Comparison of ENCODE assay signal across 30 cellular contexts in the genomic region with DNA sequence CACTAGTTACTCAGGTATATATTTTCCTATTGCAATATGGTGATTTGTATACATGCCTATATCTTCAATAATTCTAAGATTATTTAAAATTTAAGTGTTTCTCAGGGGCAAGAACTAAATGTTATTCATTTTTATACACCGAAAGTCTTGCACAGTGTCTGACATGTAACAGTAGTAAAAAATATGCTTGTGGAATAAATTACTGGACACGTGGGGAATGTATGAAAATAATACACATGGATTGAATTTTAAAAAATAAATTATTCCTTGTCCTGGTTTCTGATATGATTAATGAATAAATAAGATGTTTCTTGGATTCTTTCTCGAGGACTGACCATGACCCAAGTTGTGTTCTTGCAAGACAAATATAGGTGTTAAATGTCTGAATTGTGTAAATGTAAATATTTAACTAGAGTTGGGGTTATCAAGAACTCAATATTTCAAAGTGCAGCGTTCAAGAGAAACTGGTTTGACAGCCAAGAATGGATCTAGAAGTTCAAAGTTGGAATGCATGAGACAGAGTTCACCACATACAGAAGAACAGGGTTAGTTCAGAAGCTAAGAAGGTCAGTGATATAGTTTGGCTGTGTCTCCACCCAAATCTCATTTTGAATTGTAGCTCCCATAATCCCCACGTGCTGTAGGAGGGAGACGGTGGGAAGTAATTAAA.
"Had no signal": no experiment of that assay in that cellular context is flagged by ENCODE, and none has a peak within 500 bp of the region (broad histone marks: within the 10 kb centered on the region; RNA-seq: fewer than 3 reads in every experiment).

No MANE protein-coding gene starts in this region.

- H3K4me3 ChIP-seq: esophagus muscularis mucosa, gastroesophageal sphincter had no signal

- H3K27ac ChIP-seq: esophagus muscularis mucosa, foreskin keratinocyte, gastroesophageal sphincter, WERI-Rb-1 had no signal

- H3K9me3 ChIP-seq: esophagus muscularis mucosa, gastroesophageal sphincter had no signal

- H3K4me1 ChIP-seq: gastroesophageal sphincter had no signal

- ATAC-seq: activated CD4-positive, CD25-positive, alpha-beta regulatory T cell treated with anti-CD3 and anti-CD28 coated beads, Interleukin-2, amount 50 U/mL, for 24 hours; activated CD8-positive, alpha-beta T cell treated with anti-CD3 and anti-CD28 coated beads for 36 hours; activated T-cell treated with anti-CD3 and anti-CD28 coated beads, Interleukin-2, amount 50 U/mL, for 4 hours; activated T-helper 17 cell treated with anti-CD3 and anti-CD28 coated beads, Interleukin-2, amount 50 U/mL, for 72 hours; effector memory CD8-positive, alpha-beta T cell; foreskin keratinocyte; gastroesophageal sphincter; T-helper 17 cell had no signal

- FAIRE-seq: astrocyte, colon had no signal

- DNase-seq: activated B cell treated with CpG ODN at 0.5 μM for 24 hours; activated CD4-positive, alpha-beta T cell treated with anti-CD3 and anti-CD28 coated beads for 48 hours; activated CD4-positive, alpha-beta T cell treated with anti-CD3 and anti-CD28 coated beads, Interleukin-2, amount 50 U/mL, for 1 hour; activated CD4-positive, alpha-beta T cell treated with anti-CD3 and anti-CD28 coated beads, Interleukin-2, amount 50 U/mL, for 48 hours; activated CD8-positive, alpha-beta memory T cell treated with anti-CD3 and anti-CD28 coated beads for 24 hours; activated CD8-positive, alpha-beta T cell treated with anti-CD3 and anti-CD28 coated beads for 36 hours; activated effector memory CD4-positive, alpha-beta T cell treated with Interleukin-2 at 50 U/mL for 16 hours; activated gamma-delta T cell treated with Interleukin-2 at 50 U/mL for 16 hours; activated naive CD4-positive, alpha-beta T cell treated with anti-CD3 and anti-CD28 coated beads, Interleukin-2, amount 50 U/mL, for 16 hours; activated naive CD4-positive, alpha-beta T cell treated with Interleukin-2 at 50 U/mL for 16 hours; activated T-cell treated with anti-CD3 and anti-CD28 coated beads, Interleukin-2, amount 50 U/mL, for 4 hours; amniotic stem cell; anterior cingulate cortex; caudate nucleus; cortex of kidney; dermis blood vessel endothelial cell; effector CD4-positive, alpha-beta T cell; effector memory CD8-positive, alpha-beta T cell; erythroblast; foreskin keratinocyte; T-helper 1 cell; T-helper 17 cell; T1000; WERI-Rb-1 had no signal

- H3K36me3 ChIP-seq: esophagus muscularis mucosa, gastroesophageal sphincter, WERI-Rb-1 had no signal

- H3K27me3 ChIP-seq: esophagus muscularis mucosa, foreskin keratinocyte, gastroesophageal sphincter had no signal
